In genomic region chr10:110156046-110156445, GRCh38 we compare ENCODE assay signal across 16 cellular contexts. TPM values are rescaled to one million over a fixed set of nuclear protein-coding genes. Genes with fewer than 3 reads are reported as not detected.
DNase-seq lines count a peak whose midpoint lies in the region; ATAC-seq and TF ChIP-seq lines count a peak whose summit lies in the region.
"Had no signal": no experiment of that assay in that cellular context is flagged by ENCODE, and none has a peak within 500 bp of the region (broad histone marks: within the 10 kb centered on the region; RNA-seq: fewer than 3 reads in every experiment).

No MANE protein-coding gene starts in this region.

- no peak for DNase-seq in T-helper 2 cell treated with Interferon-gamma antibody and Interleukin-4, amounts not matched to agents 5 μg/mL and 100 μg/mL, for 36 hours (ENCODE audit: low spot score)
- no peak for DNase-seq in T-helper 2 cell
- no peak for DNase-seq in natural killer cell
- no peak for DNase-seq in natural killer cell treated with Interleukin-12 subunit alpha and Interleukin-12 subunit beta and Interleukin-15 and Interleukin-18, amount 100 ng/mL, for 72 hours (ENCODE audit: low spot score)
- no peak for DNase-seq in immature natural killer cell
- peak; percentile 4 for DNase-seq in testis
- no peak for DNase-seq in caudate nucleus (lab: John Stamatoyannopoulos, UW)
- DNase-seq: 8988T, HFFc6, NCI-H1436 treated with DMSO at 0.1 percent for 48 hours, NCI-H2081, NCI-H510A, NCI-H82, PC-9 had no signal

- H3K27me3 ChIP-seq in testis: no peaks in the 10 kb centered on the region

- H3K27ac Mint-ChIP-seq in T-helper 2 cell treated with Interferon-gamma antibody and Interleukin-4, amounts not matched to agents 5 μg/mL and 100 μg/mL, for 36 hours: peak overlapping the region; percentile 80
- peak overlapping the region; percentile 66 to 88 for H3K27ac Mint-ChIP-seq in natural killer cell
- peak overlapping the region in 1 of 2 donors; percentile 57 for H3K27ac Mint-ChIP-seq in natural killer cell treated with Interleukin-12 subunit alpha and Interleukin-12 subunit beta and Interleukin-15 and Interleukin-18, amount 100 ng/mL, for 72 hours
- peak overlapping the region; percentile 32 to 96 (median 83) for H3K27ac Mint-ChIP-seq in immature natural killer cell
- H3K27ac Mint-ChIP-seq: HFFc6 had no signal

- no peaks in the 10 kb centered on the region for H3K36me3 ChIP-seq in testis (ENCODE audit: low read depth, missing control alignments)

- H3K27me3 Mint-ChIP-seq in T-helper 2 cell treated with Interferon-gamma antibody and Interleukin-4, amounts not matched to agents 5 μg/mL and 100 μg/mL, for 36 hours (ENCODE audit: low read depth): peaks cover 83% of the 10 kb centered on the region
- H3K27me3 Mint-ChIP-seq in natural killer cell (ENCODE audit: low read depth in 2 of 2) (peaks cover 54 to 64% of the 10 kb centered on the region in 2 donors), immature natural killer cell (ENCODE audit: low read depth in 3 of 3) (peaks cover 36 to 55% (median 54%) of the 10 kb centered on the region in 3 donors)
- peaks cover 40 to 62% of the 10 kb centered on the region in 2 donors for H3K27me3 Mint-ChIP-seq in natural killer cell treated with Interleukin-12 subunit alpha and Interleukin-12 subunit beta and Interleukin-15 and Interleukin-18, amount 100 ng/mL, for 72 hours

- no peaks in the 10 kb centered on the region for H3K9me3 ChIP-seq in testis

- H3K4me3 Mint-ChIP-seq in T-helper 2 cell treated with Interferon-gamma antibody and Interleukin-4, amounts not matched to agents 5 μg/mL and 100 μg/mL, for 36 hours: peak overlapping the region; percentile 62
- H3K4me3 Mint-ChIP-seq in natural killer cell: peak overlapping the region; percentile 74
- no peak overlapping the region for H3K4me3 Mint-ChIP-seq in natural killer cell treated with Interleukin-12 subunit alpha and Interleukin-12 subunit beta and Interleukin-15 and Interleukin-18, amount 100 ng/mL, for 72 hours
- peak overlapping the region in 4 of 5 donors; percentile 20 to 87 (median 56) for H3K4me3 Mint-ChIP-seq in immature natural killer cell
- H3K4me3 Mint-ChIP-seq: HFFc6 had no signal

- H3K4me1 ChIP-seq in testis: no peaks in the 10 kb centered on the region

- no peaks in the 10 kb centered on the region for H3K9me3 Mint-ChIP-seq in T-helper 2 cell treated with Interferon-gamma antibody and Interleukin-4, amounts not matched to agents 5 μg/mL and 100 μg/mL, for 36 hours
- no peaks in the 10 kb centered on the region for H3K9me3 Mint-ChIP-seq in natural killer cell
- no peaks in the 10 kb centered on the region for H3K9me3 Mint-ChIP-seq in natural killer cell treated with Interleukin-12 subunit alpha and Interleukin-12 subunit beta and Interleukin-15 and Interleukin-18, amount 100 ng/mL, for 72 hours
- H3K9me3 Mint-ChIP-seq in immature natural killer cell: peaks cover 0 to 3% (median 0%) of the 10 kb centered on the region in 6 donors
- H3K9me3 Mint-ChIP-seq: HFFc6 had no signal

- H3K27ac ChIP-seq in testis (no peak overlapping the region), caudate nucleus (ENCODE audit: low read depth, low read length) (no peak overlapping the region)
- H3K27ac ChIP-seq: KMS-11, PC-9 had no signal

- 93 to 95% methylated on average over 8 of the region's 8 CpGs for WGBS in testis, 2 donors

- H3K4me1 Mint-ChIP-seq in T-helper 2 cell treated with Interferon-gamma antibody and Interleukin-4, amounts not matched to agents 5 μg/mL and 100 μg/mL, for 36 hours (ENCODE audit: low read depth): peaks cover 38% of the 10 kb centered on the region
- H3K4me1 Mint-ChIP-seq in natural killer cell (peaks cover 43 to 48% of the 10 kb centered on the region in 2 donors), immature natural killer cell (peaks cover 45 to 49% of the 10 kb centered on the region in 2 donors)
- H3K4me1 Mint-ChIP-seq in natural killer cell treated with Interleukin-12 subunit alpha and Interleukin-12 subunit beta and Interleukin-15 and Interleukin-18, amount 100 ng/mL, for 72 hours (ENCODE audit: low read depth in 2 of 2): peaks cover 46 to 49% of the 10 kb centered on the region in 2 donors

- TF ChIP-seq POLR2A in testis (IDR thresholded peaks at IDR 0.05): no peak

- intact Hi-C loops in natural killer cell (cut with micrococcal nuclease) (loop anchor here (5.0 kb wide), 1 partner anchor 71 kb away; no protein-coding TSS in a partner anchor), testis (cut with DNase I; ENCODE audit: low total_unique reads) (no loop called here)

- H3K4me3 ChIP-seq in testis: no peak overlapping the region
- H3K4me3 ChIP-seq: PC-9 had no signal

- TF ChIP-seq CTCF in natural killer cell (IDR thresholded peaks at IDR 0.05) (no peak), testis (IDR thresholded peaks at IDR 0.05) (no peak)

- ATAC-seq in natural killer cell: no peak
- no peak for ATAC-seq in natural killer cell treated with Interleukin-12 subunit alpha and Interleukin-12 subunit beta and Interleukin-15 and Interleukin-18, amount 100 ng/mL, for 72 hours
- ATAC-seq in GM18870 (IDR thresholded peaks at IDR 0.05; ENCODE audit: unreplicated experiment): no peak

- peaks cover 7% of the 10 kb centered on the region for H3K36me3 Mint-ChIP-seq in T-helper 2 cell treated with Interferon-gamma antibody and Interleukin-4, amounts not matched to agents 5 μg/mL and 100 μg/mL, for 36 hours (ENCODE audit: low read depth)
- no peaks in the 10 kb centered on the region for H3K36me3 Mint-ChIP-seq in natural killer cell
- H3K36me3 Mint-ChIP-seq in natural killer cell treated with Interleukin-12 subunit alpha and Interleukin-12 subunit beta and Interleukin-15 and Interleukin-18, amount 100 ng/mL, for 72 hours: no peaks in the 10 kb centered on the region
- H3K36me3 Mint-ChIP-seq in immature natural killer cell: no peaks in the 10 kb centered on the region

RNA-seq across cellular contexts. Expression of gene MXI1, which starts 51.4 kb away (rescaled TPM):
- total RNA-seq in natural killer cell (10 to 100 TPM; 11.2 to 14.1 (median 13.6) TPM), testis (10 to 100 TPM; 66.8 to 69.1 TPM)
- 1 to 10 TPM; 6.4 to 7.3 TPM for total RNA-seq in natural killer cell treated with Interleukin-12 subunit alpha and Interleukin-12 subunit beta and Interleukin-15 and Interleukin-18, amount 100 ng/mL, for 72 hours
- polyA plus RNA-seq in immature natural killer cell (10 to 100 TPM in 1 of 3 donors, 1 to 10 TPM in 2; 7.1 to 11.4 (median 9.7) TPM), testis (ENCODE audit: insufficient read depth, low read depth, low replicate concordance) (42.1 TPM)

Comparison
In these comparisons a context has a peak if more than half of its experiments do, and no peak if none do; other contexts are left out.
1. RNA of gene MXI1, which starts 51.4 kb away (total RNA-seq): 66.8 to 69.1 TPM in testis; 11.2 to 14.1 TPM in natural killer cell and 6.4 to 7.3 TPM in natural killer cell treated with Interleukin-12 subunit alpha and Interleukin-12 subunit beta and Interleukin-15 and Interleukin-18, amount 100 ng/mL, for 72 hours; every median in the first group is over 4 times any median in the second.